ENCODE assay signal across 9 cellular contexts in genomic region chr3:42773409-42773751, GRCh38. TPM values are rescaled to one million over a fixed set of nuclear protein-coding genes. Genes with fewer than 3 reads are reported as not detected.
DNase-seq lines count a peak whose midpoint lies in the region; ATAC-seq and TF ChIP-seq lines count a peak whose summit lies in the region.
"Had no signal": no experiment of that assay in that cellular context is flagged by ENCODE, and none has a peak within 500 bp of the region (broad histone marks: within the 10 kb centered on the region; RNA-seq: fewer than 3 reads in every experiment).

No MANE protein-coding gene starts in this region.

- no peak overlapping the region for H3K9ac ChIP-seq in PC-3 (ENCODE audit: low read length)

- TF ChIP-seq CTCF in cardiac muscle cell (IDR thresholded peaks at IDR 0.05; ENCODE audit: low read depth, low read length) (no peak), PC-3 (conservative IDR thresholded peaks at IDR 0.05; ENCODE audit: low read depth, low read length) (no peak), foreskin fibroblast (IDR thresholded peaks at IDR 0.05; ENCODE audit: low read depth, low read length) (no peak)

- H4K20me1 ChIP-seq in PC-3 (ENCODE audit: low read length) = no peaks in the 10 kb centered on the region

- no TSS peak for BruUV-seq in PC-3 (replicated peaks; lab: Mats Ljungman, UMichigan)

- no peak for ATAC-seq in Right ventricle myocardium inferior
- ATAC-seq in PC-3 = no peak
- ATAC-seq in stimulated activated effector memory CD8-positive, alpha-beta T cell treated with anti-CD3 and anti-CD28 coated beads, Interleukin-12 subunit alpha, Interleukin-12 subunit beta, amount 100 ng/mL, for 72 hours = peak; percentile 1

- H3K4me1 Mint-ChIP-seq in stimulated activated effector memory CD8-positive, alpha-beta T cell treated with anti-CD3 and anti-CD28 coated beads, Interleukin-12 subunit alpha, Interleukin-12 subunit beta, amount 100 ng/mL, for 72 hours = peaks cover 13% of the 10 kb centered on the region

- H3K4me2 ChIP-seq in PC-3 (ENCODE audit: low read length) = 0 out of 2 replicates have a peak overlapping the region, but pooled peaks have one; percentile 17

- DNase-seq in cardiac muscle cell (ENCODE audit: low read depth in 1 of 2, low spot score in 1 of 2) (no peak), Right ventricle myocardium inferior (ENCODE audit: missing footprints) (no peak), PC-3 (no peak), foreskin fibroblast (no peak), C1 segment of cervical spinal cord (lab: John Stamatoyannopoulos, UW) (no peak), NCI-H524 treated with DMSO at 0.1 percent for 48 hours (lab: John Stamatoyannopoulos, UW) (no peak), medulla oblongata (ENCODE audit: extremely low spot score) (no peak)
- DNase-seq in stimulated activated effector memory CD8-positive, alpha-beta T cell treated with anti-CD3 and anti-CD28 coated beads, Interleukin-12 subunit alpha, Interleukin-12 subunit beta, amount 100 ng/mL, for 72 hours (ENCODE audit: low spot score in 2 of 2) = no peak

- intact Hi-C loops in Right ventricle myocardium inferior (cut with DNase I) (loop anchor here (1.0 kb wide), 1 partner anchor 31 kb away; the partner anchor contains the start of gene HIGD1A), PC-3 (cut with micrococcal nuclease) (no loop called here)

- H3K9me3 ChIP-seq in cardiac muscle cell (ENCODE audit: low read depth) (no peaks in the 10 kb centered on the region), PC-3 (ENCODE audit: low read length) (no peaks in the 10 kb centered on the region)

- H3K9me2 ChIP-seq in PC-3 (replicated peaks; ENCODE audit: low read length) = no peaks in the 10 kb centered on the region

- CTCF ChIA-PET in PC-3 (lab: Charles Lee) = no interaction called here

- POLR2A ChIA-PET in PC-3 (lab: Charles Lee; ENCODE audit: unreplicated experiment) = interaction anchor here (0.6 kb wide), 1 partner anchor 157 kb away, joined by 3 read pairs; no protein-coding TSS in a partner anchor

- H2AFZ ChIP-seq in PC-3 (ENCODE audit: low read length) = peak overlapping the region; percentile 13; the same call in 1 of the 2 replicates

- H3K4me3 Mint-ChIP-seq in stimulated activated effector memory CD8-positive, alpha-beta T cell treated with anti-CD3 and anti-CD28 coated beads, Interleukin-12 subunit alpha, Interleukin-12 subunit beta, amount 100 ng/mL, for 72 hours = peak overlapping the region; percentile 84

- H3F3A ChIP-seq in PC-3 (ENCODE audit: low read length, unreplicated experiment) = peaks cover 3% of the 10 kb centered on the region

- H3K27ac Mint-ChIP-seq in stimulated activated effector memory CD8-positive, alpha-beta T cell treated with anti-CD3 and anti-CD28 coated beads, Interleukin-12 subunit alpha, Interleukin-12 subunit beta, amount 100 ng/mL, for 72 hours = peak overlapping the region; percentile 88

- H3K4me1 ChIP-seq in cardiac muscle cell (ENCODE audit: low read depth) (no peaks in the 10 kb centered on the region), PC-3 (ENCODE audit: insufficient read depth, low read length) (peaks cover 24% of the 10 kb centered on the region)

- no peaks in the 10 kb centered on the region for H3K9me3 Mint-ChIP-seq in stimulated activated effector memory CD8-positive, alpha-beta T cell treated with anti-CD3 and anti-CD28 coated beads, Interleukin-12 subunit alpha, Interleukin-12 subunit beta, amount 100 ng/mL, for 72 hours

- H3K27me3 ChIP-seq in cardiac muscle cell (no peaks in the 10 kb centered on the region), PC-3 (ENCODE audit: low read length) (no peaks in the 10 kb centered on the region)

- H3K4me3 ChIP-seq in cardiac muscle cell (peak overlapping the region; percentile 39), PC-3 (ENCODE audit: low read length) (no peak overlapping the region; the same call in 1 of the 2 replicates), foreskin fibroblast (ENCODE audit: low read depth in 1 of 2, low read length in 2 of 2) (peak overlapping the region; percentile 54 to 62)

- peaks cover 10% of the 10 kb centered on the region for H3K36me3 Mint-ChIP-seq in stimulated activated effector memory CD8-positive, alpha-beta T cell treated with anti-CD3 and anti-CD28 coated beads, Interleukin-12 subunit alpha, Interleukin-12 subunit beta, amount 100 ng/mL, for 72 hours

- H3K79me2 ChIP-seq in PC-3 (ENCODE audit: low read length) = no peaks in the 10 kb centered on the region

- H3K36me3 ChIP-seq in cardiac muscle cell = peaks cover 4% of the 10 kb centered on the region
- no peaks in the 10 kb centered on the region for H3K36me3 ChIP-seq in PC-3 (ENCODE audit: low read depth, low read length)

- no peak overlapping the region for H3K27ac ChIP-seq in cardiac muscle cell
- H3K27ac ChIP-seq in PC-3 (ENCODE audit: low read length) = no peak overlapping the region
- H3K27ac ChIP-seq: epithelial cell of prostate had no signal

RNA-seq across cellular contexts. Expression of gene CCDC13, which starts 0.3 kb away (rescaled TPM):
- 1.5 and 3.3 TPM in 2 replicates for total RNA-seq in cardiac muscle cell
- 2.8 and 3.1 TPM in 2 replicates for polyA plus RNA-seq in cardiac muscle cell
- 0.41 TPM for total RNA-seq in Right ventricle myocardium inferior
- total RNA-seq in PC-3 (2014; rRNA removed) = 0.47 TPM in 1 of 2 replicates, not detected in the other

RNA-seq across cellular contexts. Expression of gene HIGD1A, which starts 30.9 kb away (rescaled TPM):
- total RNA-seq in cardiac muscle cell (121 and 167 TPM in 2 replicates), Right ventricle myocardium inferior (335 TPM), PC-3 (2014; rRNA removed) (118 and 154 TPM in 2 replicates)
- polyA plus RNA-seq in cardiac muscle cell = 352 and 445 TPM in 2 replicates

RNA-seq across cellular contexts. Expression of gene ACKR2, which starts 35.9 kb away (rescaled TPM):
- total RNA-seq in cardiac muscle cell = 0.15 and 0.35 TPM in 2 replicates
- polyA plus RNA-seq in cardiac muscle cell = 2.8 and 3.6 TPM in 2 replicates
- 0.89 TPM for total RNA-seq in Right ventricle myocardium inferior
- total RNA-seq in PC-3 (2014; rRNA removed) = 1.3 and 3.9 TPM in 2 replicates
